Comparison of ENCODE assay signal across 33 cellular contexts in genomic region chrX:107054978-107055377, GRCh38. TPM values are rescaled to one million over a fixed set of nuclear protein-coding genes. Genes with fewer than 3 reads are reported as not detected.
DNase-seq lines count a peak whose midpoint lies in the region; ATAC-seq, FAIRE-seq and TF ChIP-seq lines count a peak whose summit lies in the region.
"Had no signal": no experiment of that assay in that cellular context is flagged by ENCODE, and none has a peak within 500 bp of the region (broad histone marks: within the 10 kb centered on the region; RNA-seq: fewer than 3 reads in every experiment).

No MANE protein-coding gene starts in this region.

- intact Hi-C loops in K562 (cut with micrococcal nuclease), result no loop called here
- intact Hi-C loops in Right ventricle myocardium superior (cut with DNase I), result no loop called here

- H3K79me2 ChIP-seq in astrocyte (ENCODE audit: insufficient read depth, low read length) (no peaks in the 10 kb centered on the region), K562 (ENCODE audit: control insufficient read depth, insufficient read depth, low read length) (no peaks in the 10 kb centered on the region)

- WGBS in K562 (ENCODE audit: insufficient coverage, low coverage, missing lambda C conversion rate), result 25% methylated on average over 2 of the region's 3 CpGs

- TF ChIP-seq CTCF in HEK293 (tag by site-specific recombination; IDR thresholded peaks at IDR 0.05), result no peak
- TF ChIP-seq CTCF in astrocyte (IDR thresholded peaks at IDR 0.05; ENCODE audit: insufficient read depth, low read depth, low read length), result no peak
- no peak for TF ChIP-seq CTCF in K562 (IDR thresholded peaks at IDR 0.05 in 2 of 3, conservative IDR thresholded peaks at IDR 0.05 in 1 of 3; ENCODE audit: insufficient read depth in 2 of 3, low read depth in 1 of 3, low read length in 3 of 3)

- no peak overlapping the region for H3K27ac Mint-ChIP-seq in astrocyte (ENCODE audit: unreplicated experiment)
- H3K27ac Mint-ChIP-seq: B cell; CD14-positive monocyte; CD4-positive, alpha-beta memory T cell; CD4-positive, alpha-beta T cell; CD4-positive, CD25-positive, alpha-beta regulatory T cell; CD8-positive, alpha-beta memory T cell; CD8-positive, alpha-beta T cell had no signal

- H3K9ac ChIP-seq in astrocyte (ENCODE audit: low read length) (no peak overlapping the region), K562 (ENCODE audit: insufficient read depth in 1 of 2, low read depth in 2 of 2, low read length in 2 of 2) (no peak overlapping the region)
- H3K9ac ChIP-seq: BLaER1; BLaER1 treated with 17β-estradiol and CSF1 and Interleukin-3, amounts not matched to agents 10 nM and 100 nM had no signal

- BruUV-seq in K562 (replicated peaks; lab: Mats Ljungman, UMichigan), result no TSS peak

- no peaks in the 10 kb centered on the region for H3K27me3 Mint-ChIP-seq in astrocyte (ENCODE audit: low read depth, unreplicated experiment)
- H3K27me3 Mint-ChIP-seq: B cell; CD4-positive, alpha-beta T cell; CD4-positive, CD25-positive, alpha-beta regulatory T cell had no signal

- no peaks in the 10 kb centered on the region for H4K20me1 ChIP-seq in astrocyte (ENCODE audit: insufficient read depth, low read length)
- H4K20me1 ChIP-seq in K562 (replicated peaks; ENCODE audit: control insufficient read depth, insufficient read depth, low read length), result no peaks in the 10 kb centered on the region
- H4K20me1 ChIP-seq: BLaER1 treated with 17β-estradiol and CSF1 and Interleukin-3, amounts not matched to agents 10 nM and 100 nM had no signal

- TF ChIP-seq POLR2A in K562 (conservative IDR thresholded peaks at IDR 0.05), result no peak

- DNase-seq in astrocyte (ENCODE audit: low read depth) (no peak), K562 (ENCODE audit: extremely low read depth in 1 of 4, low spot score in 3 of 4) (no peak), NCI-H748 (lab: John Stamatoyannopoulos, UW; ENCODE audit: unreplicated experiment) (no peak), Right ventricle myocardium superior (no peak)
- DNase-seq: 8988T; ACHN; AML-193; BE2C; C1 segment of cervical spinal cord; Caco-2; CD4-positive, alpha-beta memory T cell; CD4-positive, alpha-beta T cell; CD4-positive, CD25-positive, alpha-beta regulatory T cell; CD8-positive, alpha-beta memory T cell; CD8-positive, alpha-beta T cell; COR-L47; DMS 273 treated with DMSO at 0.1 percent for 48 hours; DMS153; DMS53; DMS79; DMS79 treated with DMSO at 0.1 percent for 48 hours; DND-41 had no signal

- H3K9me3 ChIP-seq in HEK293 (ENCODE audit: control insufficient read depth, insufficient read depth, low read depth, low read length), result no peaks in the 10 kb centered on the region
- H3K9me3 ChIP-seq in astrocyte (ENCODE audit: insufficient read depth, low read depth, low read length), result no peaks in the 10 kb centered on the region
- H3K9me3 ChIP-seq in K562 (replicated peaks; ENCODE audit: control insufficient read depth, insufficient read depth, low read depth, low read length), result no peaks in the 10 kb centered on the region
- H3K9me3 ChIP-seq: A549, BE2C, BLaER1, Caco-2 had no signal

- no peak for TF ChIP-seq EP300 in K562 (IDR thresholded peaks at IDR 0.05; ENCODE audit: low read length)

- TF ChIP-seq RAD21 in K562 (CRISPR knock-in tag; conservative IDR thresholded peaks at IDR 0.05 in 1 of 2, IDR thresholded peaks at IDR 0.05 in 1 of 2), result no peak

- no peaks in the 10 kb centered on the region for H3K36me3 Mint-ChIP-seq in astrocyte (ENCODE audit: low read depth, unreplicated experiment)
- H3K36me3 Mint-ChIP-seq: CD14-positive monocyte; CD4-positive, CD25-positive, alpha-beta regulatory T cell had no signal

- POLR2A ChIA-PET in HEK293 (lab: Yijun Ruan, JAX) (no interaction called here), K562 (lab: Yijun Ruan, JAX) (no interaction called here)

- in situ Hi-C loops in K562 (cut with MboI), result no loop called here

- no peak for ATAC-seq in K562
- ATAC-seq in HG02642 (IDR thresholded peaks at IDR 0.05; ENCODE audit: poor library complexity, unreplicated experiment), result no peak
- no peak for ATAC-seq in Right ventricle myocardium superior (ENCODE audit: poor library complexity)
- ATAC-seq: A549; CD8-positive, alpha-beta T cell had no signal

- no peaks in the 10 kb centered on the region for H3K9me1 ChIP-seq in K562 (ENCODE audit: control insufficient read depth, insufficient read depth, low read length)

- H3K4me1 Mint-ChIP-seq in astrocyte (ENCODE audit: low read depth, unreplicated experiment), result no peaks in the 10 kb centered on the region
- H3K4me1 Mint-ChIP-seq: B cell; CD14-positive monocyte; CD4-positive, alpha-beta memory T cell; CD4-positive, CD25-positive, alpha-beta regulatory T cell; CD8-positive, alpha-beta memory T cell had no signal

- H3K4me2 ChIP-seq in astrocyte (ENCODE audit: low read length), result no peak overlapping the region
- H3K4me2 ChIP-seq in K562 (ENCODE audit: insufficient read depth, low read length), result no peak overlapping the region
- H3K4me2 ChIP-seq: A549; BLaER1; BLaER1 treated with 17β-estradiol and CSF1 and Interleukin-3, amounts not matched to agents 10 nM and 100 nM had no signal

- H2AFZ ChIP-seq in astrocyte (ENCODE audit: low read depth, low read length) (no peak overlapping the region), K562 (ENCODE audit: low read depth, low read length) (no peak overlapping the region)

- H3K36me3 ChIP-seq in HEK293 (ENCODE audit: control insufficient read depth in 2 of 2, insufficient read depth in 1 of 2, low read length in 2 of 2), result no peaks in the 10 kb centered on the region
- no peaks in the 10 kb centered on the region for H3K36me3 ChIP-seq in astrocyte (ENCODE audit: insufficient read depth, low read length)
- H3K36me3 ChIP-seq in K562 (ENCODE audit: control insufficient read depth, insufficient read depth, low read length), result no peaks in the 10 kb centered on the region
- H3K36me3 ChIP-seq: BE2C; BLaER1; BLaER1 treated with 17β-estradiol and CSF1 and Interleukin-3, amounts not matched to agents 10 nM and 100 nM had no signal

- no peak overlapping the region for H3K4me3 ChIP-seq in HEK293 (ENCODE audit: low read depth, low read length)
- no peak overlapping the region for H3K4me3 ChIP-seq in astrocyte (ENCODE audit: insufficient read depth, low read depth, low read length)
- no peak overlapping the region for H3K4me3 ChIP-seq in K562
- H3K4me3 ChIP-seq: A549; BLaER1; BLaER1 treated with 17β-estradiol and CSF1 and Interleukin-3, amounts not matched to agents 10 nM and 100 nM had no signal

- H3K9me3 Mint-ChIP-seq in astrocyte (ENCODE audit: unreplicated experiment), result no peaks in the 10 kb centered on the region
- H3K9me3 Mint-ChIP-seq: CD4-positive, alpha-beta T cell had no signal

- peak; percentile 96 for FAIRE-seq in astrocyte (lab: Jason Lieb, UNC)
- no peak for FAIRE-seq in K562 (lab: Jason Lieb, UNC)
- FAIRE-seq: A204.1, A549, D721Med had no signal

- H3K27ac ChIP-seq in HEK293 (ENCODE audit: extremely low read depth, low read depth, low read length), result no peak overlapping the region
- H3K27ac ChIP-seq in astrocyte (ENCODE audit: low read depth, low read length), result no peak overlapping the region
- H3K27ac ChIP-seq in K562 (ENCODE audit: extremely low read depth, low read depth, low read length), result no peak overlapping the region
- H3K27ac ChIP-seq: 22Rv1; A549; BLaER1; BLaER1 treated with 17β-estradiol and CSF1 and Interleukin-3, amounts not matched to agents 10 nM and 100 nM; C4-2B had no signal

- H3K4me1 ChIP-seq in HEK293 (ENCODE audit: control insufficient read depth, insufficient read depth, low read length) (no peaks in the 10 kb centered on the region), astrocyte (ENCODE audit: insufficient read depth, low read length) (no peaks in the 10 kb centered on the region), K562 (replicated peaks in 1 of 2; ENCODE audit: control insufficient read depth in 2 of 2, insufficient read depth in 2 of 2, low read length in 2 of 2) (no peaks in the 10 kb centered on the region)
- H3K4me1 ChIP-seq: A549; BE2C; BLaER1; BLaER1 treated with 17β-estradiol and CSF1 and Interleukin-3, amounts not matched to agents 10 nM and 100 nM; Caco-2 had no signal

- H3K27me3 ChIP-seq in astrocyte (ENCODE audit: insufficient read depth, low read length), result no peaks in the 10 kb centered on the region
- H3K27me3 ChIP-seq in K562 (ENCODE audit: control insufficient read depth in 2 of 2, insufficient read depth in 2 of 2, low read length in 2 of 2), result no peaks in the 10 kb centered on the region
- H3K27me3 ChIP-seq: BE2C had no signal

- CTCF ChIA-PET in HEK293 (lab: Yijun Ruan, JAX), result interaction anchor here (0.6 kb wide), 1 partner anchor 161 kb away, joined by 3 read pairs; no protein-coding TSS in a partner anchor
- CTCF ChIA-PET in K562 (lab: Yijun Ruan, JAX; ENCODE audit: low intra/inter-chr PET ratio), result no interaction called here

- H3K4me3 Mint-ChIP-seq in astrocyte (ENCODE audit: unreplicated experiment), result no peak overlapping the region
- H3K4me3 Mint-ChIP-seq: B cell; CD14-positive monocyte; CD4-positive, alpha-beta memory T cell; CD4-positive, alpha-beta T cell; CD4-positive, CD25-positive, alpha-beta regulatory T cell; CD8-positive, alpha-beta memory T cell; CD8-positive, alpha-beta T cell had no signal

TF ChIP-seq in HEK293, 187 proteins besides CTCF, POLR2A, EP300 and RAD21 (continues in another document):
- TF ChIP-seq ZNF112 (tag by site-specific recombination; IDR thresholded peaks at IDR 0.05) (no peak), ZXDB (tag by site-specific recombination; IDR thresholded peaks at IDR 0.05) (no peak)

RNA-seq across cellular contexts. Expression of gene MORC4, which starts 55.0 kb away (rescaled TPM):
- total RNA-seq in astrocyte, result 26.0 and 29.1 TPM in 2 replicates
- 0.12 and 0.76 TPM in 2 replicates for total RNA-seq in K562 (2011; cell fraction: chromatin; rRNA removed; ENCODE audit: low replicate concordance)
- total RNA-seq in K562 (2011; cell fraction: nucleolus; rRNA removed), result 0.13 and 0.17 TPM in 2 replicates
- total RNA-seq in K562 (2011; cell fraction: nucleoplasm; rRNA removed), result 0.29 TPM in 1 of 2 replicates, not detected in the other
- 0.16 and 0.32 TPM in 2 replicates for total RNA-seq in K562 (2014; rRNA removed)
- 0.18 and 0.41 TPM in 2 replicates for total RNA-seq in K562 (2014; rRNA removed; fragmentation: Illumina TruSeq; extraction: Trizol)
- 0.11 and 0.18 TPM in 2 replicates for total RNA-seq in K562 (2015; rRNA removed; fragmentation: Illumina TruSeq; extraction: Trizol)
- 0.13 and 0.40 TPM in 2 replicates for total RNA-seq in K562 (2021)
- polyA plus RNA-seq in K562 (2011; rRNA removed), result 0.06 and 0.11 TPM in 2 replicates
- 0.01 and 0.04 TPM in 2 replicates for polyA plus RNA-seq in K562 (2011; cell fraction: cytosol; rRNA removed)
- polyA plus RNA-seq in K562 (2011; cell fraction: nucleus; rRNA removed), result 0.16 and 0.24 TPM in 2 replicates
- polyA plus RNA-seq in K562 (2012), result 0.23 and 0.68 TPM in 2 replicates
- polyA plus RNA-seq in K562 (2014; fragmentation: Illumina TruSeq; extraction: Trizol), result 0.13 TPM in 1 of 2 replicates, not detected in the other
- polyA plus RNA-seq in K562 (2014; fragmentation: Nextera tagmentation; extraction: Ambion mirVana), result under 1 TPM; 0.04 TPM
- 0.18 and 0.53 TPM in 2 replicates for polyA plus RNA-seq in K562 (2014; rRNA removed)
- polyA minus RNA-seq in K562 (2011; rRNA and poly(A)+ RNA removed), result 0.18 and 0.25 TPM in 2 replicates
- polyA minus RNA-seq in K562 (2011; cell fraction: cytosol; rRNA and poly(A)+ RNA removed), result not detected in 2 replicates
- 0.44 TPM in 1 of 2 replicates, not detected in the other for polyA minus RNA-seq in K562 (2011; cell fraction: nucleus; rRNA and poly(A)+ RNA removed)
- 2.4 TPM for total RNA-seq in Right ventricle myocardium superior

Comparison
In these comparisons a context has a peak if more than half of its experiments do, and no peak if none do; other contexts are left out.
1. Of the 44 proteins assayed by ChIP-seq in both K562 and HEK293: peak only in K562: none; only in HEK293: none; in both: ZNF146; in neither: 43.